8 cellular contexts compared by ENCODE assay signal in genomic region chr20:33488661-33489494, GRCh38. TPM values are rescaled to one million over a fixed set of nuclear protein-coding genes. Genes with fewer than 3 reads are reported as not detected.
A peak's percentile ranks its signal among the peaks of the same experiment; 100 is the strongest.
DNase-seq lines count a peak whose midpoint lies in the region; ATAC-seq and TF ChIP-seq lines count a peak whose summit lies in the region.
"Not testable (repeated sequence)": the region's sequence is repeated elsewhere in the genome, so short reads cannot be mapped to it uniquely, and the experiment has no call there.

No MANE protein-coding gene starts in this region.

- not testable (repeated sequence) for TF ChIP-seq CTCF in AG04450 (IDR thresholded peaks at IDR 0.05; ENCODE audit: low read depth, low read length); H9 (conservative IDR thresholded peaks at IDR 0.05); Peyer's patch (IDR thresholded peaks at IDR 0.05); natural killer cell (IDR thresholded peaks at IDR 0.05); spleen (IDR thresholded peaks at IDR 0.05 in 8 of 11, conservative IDR thresholded peaks at IDR 0.05 in 3 of 11)

- H2BK120ac ChIP-seq in H9 (ENCODE audit: low read depth, low read length, poor library complexity, severe bottlenecking): not testable (repeated sequence)

- H3K4me3 ChIP-seq in AG04450 (ENCODE audit: low read depth, low read length): peak overlapping the region; percentile 67
- peak overlapping the region in 3 of 4 donors; percentile 32 to 56 (median 51) for H3K4me3 ChIP-seq in Peyer's patch
- H3K4me3 ChIP-seq in ectodermal cell (ENCODE audit: insufficient read depth, low read depth, low read length): peak overlapping the region; percentile 53
- peak overlapping the region; percentile 52; the same call in 1 of the 2 replicates for H3K4me3 ChIP-seq in iPS-18c (ENCODE audit: insufficient read depth, low read depth, low read length)
- H3K4me3 ChIP-seq in spleen: peak overlapping the region; percentile 22 to 97 (median 60)

- H4K20me1 ChIP-seq in H9 (ENCODE audit: control insufficient read depth, insufficient read depth, insufficient read length): not testable (repeated sequence)

- not testable (repeated sequence) for H3K79me2 ChIP-seq in H9 (ENCODE audit: insufficient read depth, low read length)

- not testable (repeated sequence) for H3K4me1 ChIP-seq in H9 (ENCODE audit: insufficient read depth, low read length); ectodermal cell (ENCODE audit: control insufficient read depth, insufficient read depth, low read length)
- H3K4me1 ChIP-seq in Peyer's patch: peaks cover 0 to 17% (median 4%) of the 10 kb centered on the region in 4 donors
- H3K4me1 ChIP-seq in spleen: peaks cover 0 to 46% (median 26%) of the 10 kb centered on the region in 6 donors

- H2AK5ac ChIP-seq in H9 (ENCODE audit: insufficient read length, low read length): not testable (repeated sequence)

- H3K4me2 ChIP-seq in H9 (ENCODE audit: insufficient read depth, insufficient read length, low read length): peak overlapping the region; percentile 27

- not testable (repeated sequence) for H3T11ph ChIP-seq in H9 (ENCODE audit: low read length)

- peak overlapping the region in 1 of 2 experiments; percentile 64; a peak in 4 of 5 replicates for H3K4me3 Mint-ChIP-seq in H9
- H3K4me3 Mint-ChIP-seq in activated naive CD8-positive, alpha-beta T cell: peak overlapping the region; percentile 44
- not testable (repeated sequence) for H3K4me3 Mint-ChIP-seq in natural killer cell

- not testable (repeated sequence) for TF ChIP-seq POLR2A in Peyer's patch (IDR thresholded peaks at IDR 0.05); spleen (IDR thresholded peaks at IDR 0.05)

- H3K9ac ChIP-seq in H9 (ENCODE audit: extremely low read depth, insufficient read length, low read length): not testable (repeated sequence)

- not testable (repeated sequence) for H3K56ac ChIP-seq in H9 (ENCODE audit: insufficient read length, low read depth, low read length)

- H3K23ac ChIP-seq in H9 (ENCODE audit: insufficient read length, low read depth, low read length): not testable (repeated sequence)

- not testable (repeated sequence) for H2BK15ac ChIP-seq in H9 (ENCODE audit: low read depth, low read length)

- H3K9me3 Mint-ChIP-seq in H9; activated naive CD8-positive, alpha-beta T cell (ENCODE audit: low read depth); natural killer cell: not testable (repeated sequence)

- ATAC-seq in natural killer cell: not testable (repeated sequence)

- H3K4me1 Mint-ChIP-seq in H9, natural killer cell: not testable (repeated sequence)
- peaks cover 18% of the 10 kb centered on the region for H3K4me1 Mint-ChIP-seq in activated naive CD8-positive, alpha-beta T cell (ENCODE audit: low read depth)

- not testable (repeated sequence) for H3K36me3 ChIP-seq in Peyer's patch; ectodermal cell (ENCODE audit: control insufficient read depth, insufficient read depth, low read length); spleen

- H3K27ac Mint-ChIP-seq in H9; activated naive CD8-positive, alpha-beta T cell: not testable (repeated sequence)
- H3K27ac Mint-ChIP-seq in natural killer cell: peak overlapping the region; percentile 88 to 92

- H2BK20ac ChIP-seq in H9 (ENCODE audit: low read depth, low read length, poor library complexity, severe bottlenecking): not testable (repeated sequence)

- H3K18ac ChIP-seq in H9 (ENCODE audit: insufficient read length, low read depth, low read length): not testable (repeated sequence)

- H4K5ac ChIP-seq in H9 (ENCODE audit: insufficient read length, low read depth, low read length): not testable (repeated sequence)

- WGBS in H9 (ENCODE audit: extremely low coverage, insufficient read length, low lambda C conversion rate): no CpG with 5 or more reads among the region's 32 CpGs
- 92 to 93% methylated on average over 31 to 32 of the region's 32 CpGs for WGBS in ectodermal cell, 2 experiments
- 93 to 96% (median 94%) methylated on average over 32 of the region's 32 CpGs for WGBS in spleen, 5 donors

- CTCF ChIA-PET in AG04450 (lab: Charles Lee): interaction anchor here (0.6 to 1.5 kb wide), 4 partner anchors 13 to 765 kb away, joined by 3 to 4 read pairs (median 3); no protein-coding TSS in a partner anchor

- not testable (repeated sequence) for DNase-seq in AG04450 (ENCODE audit: low read depth, low spot score); H9; natural killer cell
- peak in 1 of 3 donors; percentile 46 for DNase-seq in Peyer's patch
- peak; percentile 66 for DNase-seq in spleen

- not testable (repeated sequence) for H2BK5ac ChIP-seq in H9 (ENCODE audit: insufficient read length, low read length)

- not testable (repeated sequence) for H3K14ac ChIP-seq in H9 (ENCODE audit: insufficient read depth, low read length)

- not testable (repeated sequence) for H2AFZ ChIP-seq in H9 (ENCODE audit: low read length)

- POLR2A ChIA-PET in AG04450 (lab: Yijun Ruan, JAX): interaction anchor here (1.0 to 1.7 kb wide), 5 partner anchors 63 to 179 kb away, joined by 3 to 10 read pairs (median 4); partner anchors contain the start of gene ACTL10

- H3K23me2 ChIP-seq in H9 (ENCODE audit: insufficient read length, low read depth, low read length, poor library complexity, severe bottlenecking): peaks cover 11% of the 10 kb centered on the region

- not testable (repeated sequence) for H4K91ac ChIP-seq in H9 (ENCODE audit: insufficient read length, low read depth, low read length)

- not testable (repeated sequence) for H3K36me3 Mint-ChIP-seq in H9 (ENCODE audit: insufficient read depth in 1 of 3, low read depth in 3 of 3); activated naive CD8-positive, alpha-beta T cell; natural killer cell

- not testable (repeated sequence) for H3K27me3 ChIP-seq in AG04450 (ENCODE audit: control insufficient read depth, insufficient read depth, low read length); H9 (ENCODE audit: insufficient read depth, low read length); Peyer's patch; ectodermal cell (ENCODE audit: control insufficient read depth, insufficient read depth, low read length, poor library complexity, severe bottlenecking); spleen (replicated peaks in 1 of 7)

- H3K4ac ChIP-seq in H9 (ENCODE audit: low read depth, low read length): not testable (repeated sequence)

- H4K8ac ChIP-seq in H9 (replicated peaks; ENCODE audit: insufficient read length, low read depth, low read length): not testable (repeated sequence)

- H3K79me1 ChIP-seq in H9 (ENCODE audit: insufficient read depth, low read depth, low read length, poor library complexity, severe bottlenecking): not testable (repeated sequence)

- H3K27me3 Mint-ChIP-seq in H9 (ENCODE audit: low read depth); activated naive CD8-positive, alpha-beta T cell; natural killer cell (ENCODE audit: low read depth in 2 of 2): not testable (repeated sequence)

- not testable (repeated sequence) for H3K9me3 ChIP-seq in AG04450 (ENCODE audit: control insufficient read depth, insufficient read depth, low read length); H9 (ENCODE audit: control insufficient read depth, low read depth, low read length); Peyer's patch; ectodermal cell (ENCODE audit: control insufficient read depth, low read length); iPS-18c (ENCODE audit: control insufficient read depth, insufficient read depth, low read length); spleen

- H3K27ac ChIP-seq in AG04450 (ENCODE audit: low read depth, low read length): peak overlapping the region; percentile 89
- H3K27ac ChIP-seq in H9 (ENCODE audit: insufficient read length, low read depth, low read length); ectodermal cell (ENCODE audit: insufficient read depth, low read depth, low read length, poor library complexity, severe bottlenecking): not testable (repeated sequence)
- H3K27ac ChIP-seq in Peyer's patch: peak overlapping the region; percentile 89 to 99 (median 98)
- H3K27ac ChIP-seq in spleen: peak overlapping the region; percentile 90 to 99 (median 96)

- intact Hi-C loops in natural killer cell (cut with micrococcal nuclease); spleen (cut with DNase I; ENCODE audit: low total_unique reads): not testable (repeated sequence)

- not testable (repeated sequence) for H2BK12ac ChIP-seq in H9 (ENCODE audit: insufficient read length, low read depth, low read length)

RNA-seq across cellular contexts. Expression of gene CBFA2T2, which starts 1.0 kb away (rescaled TPM):
- 10.2 and 11.3 TPM in 2 replicates for polyA plus RNA-seq in AG04450 (2011; rRNA removed)
- polyA minus RNA-seq in AG04450 (2011; rRNA and poly(A)+ RNA removed): 15.8 and 16.7 TPM in 2 replicates
- total RNA-seq in H9 (2021): 10.9 and 11.2 TPM in 2 replicates
- total RNA-seq in Peyer's patch: 10 to 100 TPM; 31.2 to 51.3 (median 37.8) TPM
- 16.6 TPM for polyA plus RNA-seq in ectodermal cell (2013, experiment 1 of 4)
- polyA plus RNA-seq in ectodermal cell (2013, experiment 2 of 4): 15.5 TPM
- polyA plus RNA-seq in ectodermal cell (2013, experiment 3 of 4): 18.6 TPM
- polyA plus RNA-seq in ectodermal cell (2013, experiment 4 of 4): 16.9 TPM
- 10 to 100 TPM; 16.5 to 27.5 (median 18.5) TPM for total RNA-seq in natural killer cell
- total RNA-seq in spleen: 10 to 100 TPM; 17.0 to 25.4 (median 18.9) TPM
- polyA plus RNA-seq in spleen: 1 to 10 TPM; 3.3 to 6.9 (median 4.8) TPM

RNA-seq across cellular contexts. Expression of gene SNTA1, which starts 45.3 kb away (rescaled TPM):
- polyA plus RNA-seq in AG04450 (2011; rRNA removed) (6.5 and 9.5 TPM in 2 replicates), spleen (1 to 10 TPM; 4.3 to 6.3 (median 5.9) TPM)
- polyA minus RNA-seq in AG04450 (2011; rRNA and poly(A)+ RNA removed): 5.2 and 8.6 TPM in 2 replicates
- total RNA-seq in H9 (2021) (9.9 and 10.2 TPM in 2 replicates), Peyer's patch (10 to 100 TPM; 12.1 to 15.0 (median 14.4) TPM), natural killer cell (1 to 10 TPM; 1.2 to 2.4 (median 1.8) TPM), spleen (1 to 10 TPM; 2.4 to 8.7 (median 3.9) TPM)
- 6.2 TPM for polyA plus RNA-seq in ectodermal cell (2013, experiment 1 of 4)
- 4.8 TPM for polyA plus RNA-seq in ectodermal cell (2013, experiment 2 of 4)
- 4.5 TPM for polyA plus RNA-seq in ectodermal cell (2013, experiment 3 of 4)
- 4.1 TPM for polyA plus RNA-seq in ectodermal cell (2013, experiment 4 of 4)
